Comparison of ENCODE assay signal across 12 cellular contexts in the genomic region with DNA sequence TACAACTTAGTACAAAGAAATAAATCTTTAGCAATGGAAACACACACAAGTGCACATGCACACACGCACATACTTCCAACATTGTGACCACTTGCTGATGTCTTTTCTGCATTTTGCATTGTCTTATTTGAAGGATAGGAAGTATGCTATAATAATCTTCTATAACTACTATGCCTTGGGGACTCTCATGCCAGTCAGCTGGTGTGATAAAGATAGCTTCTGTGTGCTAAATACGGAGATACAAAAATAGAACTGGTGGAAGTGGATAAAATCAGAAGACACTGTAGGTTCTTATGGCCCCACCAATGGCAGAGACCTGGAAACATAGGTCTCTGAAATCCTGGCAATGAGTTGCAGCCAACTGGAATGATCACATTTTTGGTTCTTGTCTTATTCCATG.
"Had no signal": no experiment of that assay in that cellular context is flagged by ENCODE, and none has a peak within 500 bp of the region (broad histone marks: within the 10 kb centered on the region; RNA-seq: fewer than 3 reads in every experiment).

No MANE protein-coding gene starts in this region.

- H3K27me3 Mint-ChIP-seq: brain, naive B cell had no signal

- DNase-seq: activated CD4-positive, alpha-beta T cell treated with anti-CD3 and anti-CD28 coated beads, Interleukin-2, amount 10 ng/mL, durations not matched to agents 24 days and 14 days; activated CD4-positive, CD25-positive, alpha-beta regulatory T cell; activated naive CD4-positive, alpha-beta T cell; activated naive CD8-positive, alpha-beta T cell treated with anti-CD3 and anti-CD28 coated beads, Interleukin-2, amount 10 ng/mL, durations not matched to agents 7 days and 5 days; effector CD8-positive, alpha-beta T cell; foreskin fibroblast; midbrain; naive B cell had no signal

- H3K36me3 Mint-ChIP-seq: activated naive CD8-positive, alpha-beta T cell treated with anti-CD3 and anti-CD28 coated beads, Interleukin-2, amount 10 ng/mL, durations not matched to agents 7 days and 5 days; brain; naive B cell; type B pancreatic cell had no signal

- H3K4me3 Mint-ChIP-seq: activated CD4-positive, alpha-beta T cell treated with anti-CD3 and anti-CD28 coated beads, Interleukin-2, amount 10 ng/mL, durations not matched to agents 24 days and 14 days; activated naive CD8-positive, alpha-beta T cell treated with anti-CD3 and anti-CD28 coated beads, Interleukin-2, amount 10 ng/mL, durations not matched to agents 7 days and 5 days; brain; naive B cell; stimulated activated naive CD8-positive, alpha-beta T cell treated with anti-CD3 and anti-CD28 coated beads, Interleukin-15, Interleukin-2, amounts not matched to agents 100 ng/mL and 50 ng/mL, for 24 hours; T-helper 2 cell treated with Interferon-gamma antibody and Interleukin-4, amounts not matched to agents 5 μg/mL and 100 μg/mL, for 36 hours; type B pancreatic cell had no signal

- H3K27ac Mint-ChIP-seq: activated CD4-positive, alpha-beta T cell treated with anti-CD3 and anti-CD28 coated beads, Interleukin-2, amount 10 ng/mL, durations not matched to agents 24 days and 14 days; activated naive CD8-positive, alpha-beta T cell treated with anti-CD3 and anti-CD28 coated beads, Interleukin-2, amount 10 ng/mL, durations not matched to agents 7 days and 5 days; naive B cell; stimulated activated naive CD8-positive, alpha-beta T cell treated with anti-CD3 and anti-CD28 coated beads, Interleukin-15, Interleukin-2, amounts not matched to agents 100 ng/mL and 50 ng/mL, for 24 hours; T-helper 2 cell treated with Interferon-gamma antibody and Interleukin-4, amounts not matched to agents 5 μg/mL and 100 μg/mL, for 36 hours; type B pancreatic cell had no signal

- H3K4me1 Mint-ChIP-seq: activated CD4-positive, alpha-beta T cell treated with anti-CD3 and anti-CD28 coated beads, Interleukin-2, amount 10 ng/mL, durations not matched to agents 24 days and 14 days had no signal

- H3K9me3 Mint-ChIP-seq: activated CD4-positive, alpha-beta T cell treated with anti-CD3 and anti-CD28 coated beads, Interleukin-2, amount 10 ng/mL, durations not matched to agents 24 days and 14 days; naive B cell; stimulated activated naive CD8-positive, alpha-beta T cell treated with anti-CD3 and anti-CD28 coated beads, Interleukin-15, Interleukin-2, amounts not matched to agents 100 ng/mL and 50 ng/mL, for 24 hours; T-helper 2 cell treated with Interferon-gamma antibody and Interleukin-4, amounts not matched to agents 5 μg/mL and 100 μg/mL, for 36 hours; type B pancreatic cell had no signal
